ENCODE assay signal across 16 cellular contexts in genomic region chr2:46378616-46379015, GRCh38.
DNase-seq lines count a peak whose midpoint lies in the region; ATAC-seq and TF ChIP-seq lines count a peak whose summit lies in the region.
"Had no signal": no experiment of that assay in that cellular context is flagged by ENCODE, and none has a peak within 500 bp of the region (broad histone marks: within the 10 kb centered on the region; RNA-seq: fewer than 3 reads in every experiment).

No MANE protein-coding gene starts in this region.

- H2AK9ac ChIP-seq in IMR-90 (replicated peaks; ENCODE audit: low read depth, low read length, poor library complexity): no peak overlapping the region

- peak overlapping the region; percentile 63; the same call in 1 of the 2 replicates for H3K18ac ChIP-seq in IMR-90 (ENCODE audit: low read depth, low read length)

- H3K14ac ChIP-seq in IMR-90 (replicated peaks; ENCODE audit: low read depth, low read length): peak overlapping the region; percentile 55

- H2AFZ ChIP-seq in IMR-90 (replicated peaks; ENCODE audit: low read length, poor library complexity): no peak overlapping the region

- no peak overlapping the region for H2BK5ac ChIP-seq in IMR-90 (ENCODE audit: low read depth, low read length, poor library complexity, severe bottlenecking)

- intact Hi-C loops in IMR-90 (cut with micrococcal nuclease) (loop anchor here (5.0 kb wide), 1 partner anchor 376 kb away; no protein-coding TSS in a partner anchor), tibial artery (cut with DNase I; ENCODE audit: low total_unique reads) (no loop called here)

- H4K20me1 ChIP-seq in IMR-90 (ENCODE audit: insufficient read depth, low read length): no peaks in the 10 kb centered on the region; the same call in 1 of the 2 replicates

- no peaks in the 10 kb centered on the region for H3K27me3 ChIP-seq in IMR-90 (ENCODE audit: control insufficient read depth, insufficient read depth, low read length)
- H3K27me3 ChIP-seq in tibial artery: no peaks in the 10 kb centered on the region

- H3K4me2 ChIP-seq in IMR-90 (ENCODE audit: low read depth, low read length): no peak overlapping the region

- H3K4me1 ChIP-seq in IMR-90 (ENCODE audit: control insufficient read depth, insufficient read depth, low read length) (peaks cover 19% of the 10 kb centered on the region; the same call in 1 of the 2 replicates), tibial artery (peaks cover 10 to 41% (median 31%) of the 10 kb centered on the region in 4 donors)

- H3K36me3 ChIP-seq in IMR-90 (ENCODE audit: control insufficient read depth, insufficient read depth, low read length): peaks cover 88% of the 10 kb centered on the region
- peaks cover 81 to 98% (median 96%) of the 10 kb centered on the region in 3 donors for H3K36me3 ChIP-seq in tibial artery

- H3K4me3 ChIP-seq in IMR-90 (ENCODE audit: insufficient read depth, low read depth, low read length) (no peak overlapping the region), tibial artery (no peak overlapping the region)

- ATAC-seq in IMR-90 (ENCODE audit: low read depth): no peak
- ATAC-seq: HCT116 had no signal

- H3K4ac ChIP-seq in IMR-90 (ENCODE audit: low read depth, low read length): peak overlapping the region; percentile 41; the same call in 1 of the 2 replicates

- H2BK20ac ChIP-seq in IMR-90 (ENCODE audit: low read depth, low read length): no peak overlapping the region; the same call in 1 of the 2 replicates

- H2BK120ac ChIP-seq in IMR-90 (ENCODE audit: low read depth, low read length): peak overlapping the region; percentile 69; the same call in 1 of the 2 replicates

- no peak overlapping the region; the same call in 1 of the 2 replicates for H2AK5ac ChIP-seq in IMR-90 (ENCODE audit: low read depth, low read length)

- CTCF ChIA-PET in IMR-90 (lab: Yijun Ruan, JAX): interaction anchor here (0.5 kb wide), 1 partner anchor 340 kb away, joined by 3 read pairs; no protein-coding TSS in a partner anchor

- no CpG with 5 or more reads among the region's 3 CpGs for WGBS in IMR-90 (ENCODE audit: extremely low coverage in 2 of 2, insufficient read length in 1 of 2), 2 experiments

- H3K9me1 ChIP-seq in IMR-90 (ENCODE audit: insufficient read depth, low read length): peaks cover 14% of the 10 kb centered on the region

- DNase-seq in NCI-H82 (lab: John Stamatoyannopoulos, UW) (peak; percentile 52), NCI-H82 treated with DMSO at 0.1 percent for 48 hours (lab: John Stamatoyannopoulos, UW; ENCODE audit: unreplicated experiment) (no peak), IMR-90 (no peak), islet precursor cell (peak; percentile 20), tibial artery (no peak), KG1 (lab: John Stamatoyannopoulos, UW) (no peak), NCI-H146 (lab: John Stamatoyannopoulos, UW) (no peak), NAMALWA (ENCODE audit: low spot score) (no peak)
- DNase-seq: 8988T, GDM1, NCI-H1105 treated with DMSO at 0.1 percent for 48 hours, NCI-H2107, NCI-H510A, NCI-H774, SHP77 treated with DMSO at 0.1 percent for 48 hours had no signal

- no peak overlapping the region for H4K91ac ChIP-seq in IMR-90 (ENCODE audit: insufficient read depth, low read depth, low read length)

- no peak overlapping the region; the same call in 1 of the 2 replicates for H3K9ac ChIP-seq in IMR-90 (ENCODE audit: low read depth, low read length)

- TF ChIP-seq POLR2A in IMR-90 (IDR thresholded peaks at IDR 0.05; ENCODE audit: low read depth, low read length): no peak

- peaks cover 6 to 37% of the 10 kb centered on the region in 2 experiments; a peak in 3 of 4 replicates for H3K79me1 ChIP-seq in IMR-90 (ENCODE audit: low read depth in 1 of 2, low read length in 2 of 2)

- TF ChIP-seq RAD21 in IMR-90 (IDR thresholded peaks at IDR 0.05; ENCODE audit: low read length): no peak

- TF ChIP-seq CTCF in IMR-90 (conservative IDR thresholded peaks at IDR 0.05; ENCODE audit: low read depth, low read length) (no peak), tibial artery (IDR thresholded peaks at IDR 0.05) (no peak)

- H3K23ac ChIP-seq in IMR-90 (ENCODE audit: low read depth, low read length): no peak overlapping the region; the same call in 1 of the 2 replicates

- H3K27ac ChIP-seq in IMR-90 (ENCODE audit: insufficient read depth, low read length) (peak overlapping the region; percentile 94; the same call in 1 of the 2 replicates), tibial artery (peak overlapping the region; percentile 28 to 80)

- H4K8ac ChIP-seq in IMR-90 (ENCODE audit: low read depth in 2 of 2, low read length in 2 of 2): peak overlapping the region in 1 of 2 experiments; percentile 2; a peak in 1 of 4 replicates

- H3K9me3 ChIP-seq in IMR-90 (ENCODE audit: control insufficient read depth, insufficient read depth, low read length) (no peaks in the 10 kb centered on the region), tibial artery (no peaks in the 10 kb centered on the region)

- H3K56ac ChIP-seq in IMR-90 (ENCODE audit: extremely low read depth, insufficient read depth, low read length): no peak overlapping the region

- BruUV-seq in IMR-90 (replicated peaks; lab: Mats Ljungman, UMichigan): no TSS peak

- in situ Hi-C loops in IMR-90 (cut with MboI; ENCODE audit: low sequenced_read_pairs): no loop called here

- POLR2A ChIA-PET in IMR-90 (lab: Charles Lee; ENCODE audit: unreplicated experiment): no interaction called here

- dilution Hi-C loops in IMR-90 (cut with HindIII; ENCODE audit: low sequenced_read_pairs, unreplicated experiment): no loop called here

- no peak overlapping the region for H2BK15ac ChIP-seq in IMR-90 (ENCODE audit: low read depth, low read length)

- H4K5ac ChIP-seq in IMR-90 (ENCODE audit: low read depth, low read length): peak overlapping the region; percentile 17; the same call in 1 of the 2 replicates

TF ChIP-seq in IMR-90, 13 proteins besides CTCF, POLR2A, EP300 and RAD21:
- TF ChIP-seq BHLHE40 (IDR thresholded peaks at IDR 0.05; ENCODE audit: low read depth, low read length) (no peak), RCOR1 (IDR thresholded peaks at IDR 0.05; ENCODE audit: insufficient replicate concordance, low read length) (no peak), CEBPB (IDR thresholded peaks at IDR 0.05; ENCODE audit: low read depth, low read length) (no peak), ELK1 (IDR thresholded peaks at IDR 0.05; ENCODE audit: borderline replicate concordance, low read depth, low read length) (no peak), SMC3 (IDR thresholded peaks at IDR 0.05; ENCODE audit: low read depth, low read length) (no peak), MXI1 (IDR thresholded peaks at IDR 0.05; ENCODE audit: borderline replicate concordance, low read depth, low read length) (no peak), NFE2L2 (IDR thresholded peaks at IDR 0.05; ENCODE audit: low read depth, low read length) (no peak)
- TF ChIP-seq, protein P1, sequence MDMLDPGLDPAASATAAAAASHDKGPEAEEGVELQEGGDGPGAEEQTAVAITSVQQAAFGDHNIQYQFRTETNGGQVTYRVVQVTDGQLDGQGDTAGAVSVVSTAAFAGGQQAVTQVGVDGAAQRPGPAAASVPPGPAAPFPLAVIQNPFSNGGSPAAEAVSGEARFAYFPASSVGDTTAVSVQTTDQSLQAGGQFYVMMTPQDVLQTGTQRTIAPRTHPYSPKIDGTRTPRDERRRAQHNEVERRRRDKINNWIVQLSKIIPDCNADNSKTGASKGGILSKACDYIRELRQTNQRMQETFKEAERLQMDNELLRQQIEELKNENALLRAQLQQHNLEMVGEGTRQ (IDR thresholded peaks at IDR 0.05; ENCODE audit: low read depth, low read length): no peak

Comparison
In these comparisons a context has a peak if more than half of its experiments do, and no peak if none do; other contexts are left out.
1. DNase-seq: peak in NCI-H82 (single experiment) and islet precursor cell (single experiment); none in NCI-H82 treated with DMSO at 0.1 percent for 48 hours (single experiment), IMR-90 (single experiment), tibial artery (0 of 2), KG1 (single experiment), NCI-H146 (single experiment) and NAMALWA (single experiment).